7 cellular contexts compared by ENCODE assay signal in genomic region chr7:29729534-29730165, GRCh38.
DNase-seq lines count a peak whose midpoint lies in the region; TF ChIP-seq lines count a peak whose summit lies in the region.
"Not testable (repeated sequence)": the region's sequence is repeated elsewhere in the genome, so short reads cannot be mapped to it uniquely, and the experiment has no call there.

No MANE protein-coding gene starts in this region.

- not testable (repeated sequence) for H3K27me3 ChIP-seq in SJSA1 (replicated peaks)

- not testable (repeated sequence) for H3K4me3 ChIP-seq in SJSA1; choroid plexus epithelial cell (ENCODE audit: low read depth, low read length)

- H3K9me3 ChIP-seq in SJSA1 (replicated peaks): not testable (repeated sequence)

- TF ChIP-seq CTCF in choroid plexus epithelial cell (conservative IDR thresholded peaks at IDR 0.05; ENCODE audit: low read depth, low read length): not testable (repeated sequence)

- peak overlapping the region; percentile 25; the same call in 1 of the 2 replicates for H3K27ac ChIP-seq in SJSA1

- not testable (repeated sequence) for H3K36me3 ChIP-seq in SJSA1

- peak; percentile 46 for DNase-seq in Daoy (ENCODE audit: low read depth)
- DNase-seq in HT-29 (ENCODE audit: low spot score): peak; percentile 2
- peak; percentile 81 to 90 for DNase-seq in SJSA1 (ENCODE audit: low read depth in 1 of 2, low spot score in 2 of 2)
- DNase-seq in astrocyte of the hippocampus (ENCODE audit: low read depth, low spot score): peak; percentile 64
- peak; percentile 21 for DNase-seq in choroid plexus epithelial cell (ENCODE audit: low read depth)
- peak; percentile 3 for DNase-seq in left kidney (ENCODE audit: low read depth, low spot score)
- DNase-seq in non-pigmented ciliary epithelial cell (ENCODE audit: low read depth): peak; percentile 0

- peaks cover 18% of the 10 kb centered on the region for H3K4me1 ChIP-seq in SJSA1 (replicated peaks)

Comparison
In these comparisons a context has a peak if more than half of its experiments do, and no peak if none do; other contexts are left out.
1. DNase-seq: peak in every context shown above with its lines; median percentile 86 in SJSA1; 64 in astrocyte of the hippocampus; 46 in Daoy; 21 in choroid plexus epithelial cell; 3 in left kidney; 2 in HT-29; 0 in non-pigmented ciliary epithelial cell.